In the genomic region with DNA sequence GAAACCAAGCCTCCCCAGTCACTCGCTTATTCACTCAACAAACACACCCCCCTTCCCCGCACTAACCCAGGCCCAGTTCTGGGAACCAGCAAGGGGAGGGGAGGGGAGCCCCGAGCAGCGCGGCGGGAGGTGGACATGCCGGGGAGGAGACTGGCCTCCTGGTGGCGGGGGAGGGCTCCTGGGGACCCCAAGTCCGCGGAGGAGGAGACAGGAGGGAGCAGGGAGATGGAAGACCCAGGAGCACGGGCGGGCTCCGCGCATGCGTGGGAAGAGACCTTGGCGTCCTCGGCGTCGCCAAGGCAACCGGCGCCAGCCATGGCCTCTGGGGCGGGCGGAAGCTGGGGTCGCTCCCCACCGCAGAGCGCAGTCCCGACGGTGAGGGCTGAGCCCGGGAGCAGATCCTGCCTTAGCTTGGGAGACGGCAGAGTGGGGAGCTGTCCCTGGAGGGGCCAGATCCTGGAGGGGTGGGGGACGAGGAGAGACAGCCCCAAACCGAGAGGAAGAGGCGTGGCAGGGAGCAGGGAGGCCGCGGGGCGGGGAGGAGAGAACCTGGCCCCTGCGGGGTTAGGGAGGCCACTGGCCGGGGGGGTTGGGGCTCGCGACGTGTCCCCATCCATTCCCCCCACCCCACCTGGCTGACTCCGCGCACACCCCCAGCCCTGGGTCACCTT, we compare ENCODE assay signal across 8 cellular contexts. TPM values are rescaled to one million over a fixed set of nuclear protein-coding genes. Genes with fewer than 3 reads are reported as not detected.
DNase-seq lines count a peak whose midpoint lies in the region; ATAC-seq and TF ChIP-seq lines count a peak whose summit lies in the region.

A gene (plus strand): TSS at position 302 of the 671 bp plus-strand sequence. CDS start 14 bp downstream, at position 316.

- peak within 1 kb of the TSS; percentile 87 for H3K4me3 Mint-ChIP-seq in stimulated activated effector memory CD8-positive, alpha-beta T cell treated with anti-CD3 and anti-CD28 coated beads, Interleukin-12 subunit alpha, Interleukin-12 subunit beta, amount 100 ng/mL, for 72 hours

- peaks cover 60% of the 10 kb centered on the region for H3K4me1 Mint-ChIP-seq in stimulated activated effector memory CD8-positive, alpha-beta T cell treated with anti-CD3 and anti-CD28 coated beads, Interleukin-12 subunit alpha, Interleukin-12 subunit beta, amount 100 ng/mL, for 72 hours

- no peaks in the 10 kb centered on the region for H3K9me3 Mint-ChIP-seq in stimulated activated effector memory CD8-positive, alpha-beta T cell treated with anti-CD3 and anti-CD28 coated beads, Interleukin-12 subunit alpha, Interleukin-12 subunit beta, amount 100 ng/mL, for 72 hours

- peaks cover 26% of the 10 kb centered on the region for H3K36me3 Mint-ChIP-seq in stimulated activated effector memory CD8-positive, alpha-beta T cell treated with anti-CD3 and anti-CD28 coated beads, Interleukin-12 subunit alpha, Interleukin-12 subunit beta, amount 100 ng/mL, for 72 hours

- peak; percentile 60 for ATAC-seq in HG02885 (IDR thresholded peaks at IDR 0.05; ENCODE audit: poor library complexity, unreplicated experiment)
- ATAC-seq in stimulated activated effector memory CD8-positive, alpha-beta T cell treated with anti-CD3 and anti-CD28 coated beads, Interleukin-12 subunit alpha, Interleukin-12 subunit beta, amount 100 ng/mL, for 72 hours = peak; percentile 78

- TF ChIP-seq POLR2A in erythroblast (IDR thresholded peaks at IDR 0.05; ENCODE audit: low read length) = no peak

- H3K27ac Mint-ChIP-seq in stimulated activated effector memory CD8-positive, alpha-beta T cell treated with anti-CD3 and anti-CD28 coated beads, Interleukin-12 subunit alpha, Interleukin-12 subunit beta, amount 100 ng/mL, for 72 hours = peak within 1 kb of the TSS; percentile 38

- peak; percentile 21 for DNase-seq in DMS79 treated with DMSO at 0.1 percent for 48 hours (lab: John Stamatoyannopoulos, UW)
- DNase-seq in NCI-H82 treated with DMSO at 0.1 percent for 48 hours (lab: John Stamatoyannopoulos, UW; ENCODE audit: unreplicated experiment) = peak; percentile 9
- peak; percentile 62 for DNase-seq in activated T-cell treated with anti-CD3 and anti-CD28 coated beads for 1 hour (ENCODE audit: low read depth)
- DNase-seq in erythroblast (lab: John Stamatoyannopoulos, UW) = peak; percentile 59 to 75
- peak; percentile 71 for DNase-seq in myocyte (ENCODE audit: low read depth)
- DNase-seq in stimulated activated effector memory CD8-positive, alpha-beta T cell treated with anti-CD3 and anti-CD28 coated beads, Interleukin-12 subunit alpha, Interleukin-12 subunit beta, amount 100 ng/mL, for 72 hours (ENCODE audit: low spot score in 2 of 2) = peak; percentile 66 to 88
- no peak for DNase-seq in NCI-H1048 (lab: John Stamatoyannopoulos, UW)

RNA-seq across cellular contexts. Expression of the gene that starts here (rescaled TPM):
- total RNA-seq in myocyte = 0.08 and 0.26 TPM in 2 replicates
- polyA plus RNA-seq in myocyte (2012) = 0.06 TPM

Comparison
In these comparisons a context has a peak if more than half of its experiments do, and no peak if none do; other contexts are left out.
1. Peak in DNase-seq in myocyte; RNA of the gene not detected or under 1 TPM.